ENCODE assay signal across 1 cellular context in the genomic region with DNA sequence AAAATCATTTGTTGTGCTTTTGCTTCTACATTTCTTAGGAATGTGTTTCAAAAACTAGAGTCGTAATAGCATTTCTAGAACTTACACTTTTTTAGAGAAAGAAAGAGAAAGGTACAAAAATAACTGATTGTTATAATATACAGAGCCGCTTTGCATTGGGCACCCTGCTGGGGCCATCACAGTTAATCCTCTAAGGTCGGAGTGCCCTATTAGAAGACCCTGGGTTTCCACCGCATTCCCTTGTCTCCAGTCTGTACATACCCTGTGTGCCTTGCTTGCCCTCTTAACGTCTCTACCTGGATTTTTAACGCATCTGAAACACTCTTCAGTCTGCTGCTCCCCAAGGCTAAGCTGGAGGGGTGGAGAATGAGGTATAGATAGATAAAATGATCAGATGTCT.
TF ChIP-seq lines count a peak whose summit lies in the region.

No MANE protein-coding gene starts in this region.

TF ChIP-seq in SK-N-SH treated with all-trans-retinoic acid at 6 μM for 48 hours, 23 proteins besides CTCF, POLR2A, EP300 and RAD21 (continued from another document):
- TF ChIP-seq, protein P1, sequence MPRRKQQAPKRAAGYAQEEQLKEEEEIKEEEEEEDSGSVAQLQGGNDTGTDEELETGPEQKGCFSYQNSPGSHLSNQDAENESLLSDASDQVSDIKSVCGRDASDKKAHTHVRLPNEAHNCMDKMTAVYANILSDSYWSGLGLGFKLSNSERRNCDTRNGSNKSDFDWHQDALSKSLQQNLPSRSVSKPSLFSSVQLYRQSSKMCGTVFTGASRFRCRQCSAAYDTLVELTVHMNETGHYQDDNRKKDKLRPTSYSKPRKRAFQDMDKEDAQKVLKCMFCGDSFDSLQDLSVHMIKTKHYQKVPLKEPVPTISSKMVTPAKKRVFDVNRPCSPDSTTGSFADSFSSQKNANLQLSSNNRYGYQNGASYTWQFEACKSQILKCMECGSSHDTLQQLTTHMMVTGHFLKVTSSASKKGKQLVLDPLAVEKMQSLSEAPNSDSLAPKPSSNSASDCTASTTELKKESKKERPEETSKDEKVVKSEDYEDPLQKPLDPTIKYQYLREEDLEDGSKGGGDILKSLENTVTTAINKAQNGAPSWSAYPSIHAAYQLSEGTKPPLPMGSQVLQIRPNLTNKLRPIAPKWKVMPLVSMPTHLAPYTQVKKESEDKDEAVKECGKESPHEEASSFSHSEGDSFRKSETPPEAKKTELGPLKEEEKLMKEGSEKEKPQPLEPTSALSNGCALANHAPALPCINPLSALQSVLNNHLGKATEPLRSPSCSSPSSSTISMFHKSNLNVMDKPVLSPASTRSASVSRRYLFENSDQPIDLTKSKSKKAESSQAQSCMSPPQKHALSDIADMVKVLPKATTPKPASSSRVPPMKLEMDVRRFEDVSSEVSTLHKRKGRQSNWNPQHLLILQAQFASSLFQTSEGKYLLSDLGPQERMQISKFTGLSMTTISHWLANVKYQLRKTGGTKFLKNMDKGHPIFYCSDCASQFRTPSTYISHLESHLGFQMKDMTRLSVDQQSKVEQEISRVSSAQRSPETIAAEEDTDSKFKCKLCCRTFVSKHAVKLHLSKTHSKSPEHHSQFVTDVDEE (CRISPR knock-in tag; IDR thresholded peaks at IDR 0.05): no peak
- no peak for TF ChIP-seq ZNF70 (CRISPR knock-in tag; IDR thresholded peaks at IDR 0.05)
TF ChIP-seq in SK-N-SH treated with all-trans-retinoic acid at 6 μM for 48 hours: peak in this region for 0.
